8 cellular contexts compared by ENCODE assay signal in genomic region chr4:18020671-18021469, GRCh38. TPM values are rescaled to one million over a fixed set of nuclear protein-coding genes. Genes with fewer than 3 reads are reported as not detected.
DNase-seq lines count a peak whose midpoint lies in the region; ATAC-seq, FAIRE-seq and TF ChIP-seq lines count a peak whose summit lies in the region.

No MANE protein-coding gene starts in this region.

- peak overlapping the region; percentile 94 for H2AFZ ChIP-seq in fibroblast of lung (ENCODE audit: low read length)

- peaks cover 48% of the 10 kb centered on the region for H3K79me2 ChIP-seq in fibroblast of lung (ENCODE audit: control insufficient read depth, insufficient read depth, low read length)

- peak overlapping the region; percentile 90 for H3K9ac ChIP-seq in fibroblast of lung (ENCODE audit: insufficient read depth, low read length)
- H3K9ac ChIP-seq in subcutaneous abdominal adipose tissue (ENCODE audit: low read length in 5 of 5), result peak overlapping the region in 4 of 5 donors; percentile 65 to 90 (median 80)

- H3K27ac ChIP-seq in fibroblast of lung (ENCODE audit: insufficient read depth, low read length), result peak overlapping the region; percentile 91
- peak overlapping the region; percentile 84 for H3K27ac ChIP-seq in subcutaneous abdominal adipose tissue (ENCODE audit: low read depth, low read length)

- peaks cover 23% of the 10 kb centered on the region for H3K27me3 Mint-ChIP-seq in activated T-helper 17 cell treated with anti-CD3 and anti-CD28 coated beads, Interleukin-2, amount 50 U/mL, for 72 hours

- H3K36me3 ChIP-seq in fibroblast of lung (ENCODE audit: control insufficient read depth, insufficient read depth, low read length), result no peaks in the 10 kb centered on the region
- no peaks in the 10 kb centered on the region for H3K36me3 ChIP-seq in subcutaneous abdominal adipose tissue (ENCODE audit: control insufficient read depth in 5 of 5, insufficient read depth in 5 of 5, low read length in 5 of 5)

- H3K4me2 ChIP-seq in fibroblast of lung (ENCODE audit: extremely low read depth, insufficient read depth, low read length), result peak overlapping the region; percentile 86

- TF ChIP-seq CTCF in D721Med (IDR thresholded peaks at IDR 0.05; ENCODE audit: insufficient read depth, missing control alignments) (no peak), fibroblast of lung (conservative IDR thresholded peaks at IDR 0.05 in 1 of 2, IDR thresholded peaks at IDR 0.05 in 1 of 2; ENCODE audit: low read depth in 1 of 2, low read length in 2 of 2) (no peak)

- peak overlapping the region; percentile 89 for H3K4me3 Mint-ChIP-seq in activated T-helper 17 cell treated with anti-CD3 and anti-CD28 coated beads, Interleukin-2, amount 50 U/mL, for 72 hours

- H3K27ac Mint-ChIP-seq in activated T-helper 17 cell treated with anti-CD3 and anti-CD28 coated beads, Interleukin-2, amount 50 U/mL, for 72 hours, result peak overlapping the region; percentile 90

- peak overlapping the region; percentile 59 to 98 (median 90) for H3K4me3 ChIP-seq in fibroblast of lung (replicated peaks in 1 of 4; ENCODE audit: control extremely low read depth in 1 of 4, insufficient read depth in 1 of 4, low read depth in 3 of 4, low read length in 4 of 4)
- H3K4me3 ChIP-seq in subcutaneous abdominal adipose tissue (ENCODE audit: low read depth in 1 of 5, low read length in 5 of 5), result peak overlapping the region; percentile 79 to 91 (median 83)

- FAIRE-seq in D721Med (lab: Jason Lieb, UNC), result peak; percentile 60

- H3K9me3 Mint-ChIP-seq in activated T-helper 17 cell treated with anti-CD3 and anti-CD28 coated beads, Interleukin-2, amount 50 U/mL, for 72 hours, result no peaks in the 10 kb centered on the region

- H4K20me1 ChIP-seq in fibroblast of lung (ENCODE audit: control insufficient read depth, extremely low read depth, insufficient read depth, low read length), result no peaks in the 10 kb centered on the region

- H3K9me3 ChIP-seq in fibroblast of lung (ENCODE audit: control insufficient read depth, insufficient read depth, low read depth, low read length), result no peaks in the 10 kb centered on the region
- H3K9me3 ChIP-seq in subcutaneous abdominal adipose tissue (ENCODE audit: control insufficient read depth in 5 of 5, low read length in 5 of 5), result no peaks in the 10 kb centered on the region

- H3K4me1 Mint-ChIP-seq in activated T-helper 17 cell treated with anti-CD3 and anti-CD28 coated beads, Interleukin-2, amount 50 U/mL, for 72 hours, result peaks cover 10% of the 10 kb centered on the region

- peak; percentile 21 for ATAC-seq in GM21529 (IDR thresholded peaks at IDR 0.05; ENCODE audit: unreplicated experiment)
- peak; percentile 5 for ATAC-seq in activated T-helper 17 cell treated with anti-CD3 and anti-CD28 coated beads, Interleukin-2, amount 50 U/mL, for 72 hours (replicated peaks)

- peaks cover 7% of the 10 kb centered on the region for H3K36me3 Mint-ChIP-seq in activated T-helper 17 cell treated with anti-CD3 and anti-CD28 coated beads, Interleukin-2, amount 50 U/mL, for 72 hours (ENCODE audit: low read depth)

- DNase-seq in D721Med (ENCODE audit: insufficient read length, low spot score) (no peak), HuH-7.5 (ENCODE audit: low spot score) (peak; percentile 54), OCI-M1 (lab: John Stamatoyannopoulos, UW) (peak; percentile 86), fibroblast of lung (ENCODE audit: low read depth in 2 of 2) (peak; percentile 87 to 88), myocyte (ENCODE audit: low read depth) (peak; percentile 84)

- H3K4me1 ChIP-seq in fibroblast of lung (ENCODE audit: control insufficient read depth, extremely low read depth, insufficient read depth, low read length), result no peaks in the 10 kb centered on the region
- H3K4me1 ChIP-seq in subcutaneous abdominal adipose tissue (ENCODE audit: control insufficient read depth in 5 of 5, insufficient read depth in 5 of 5, low read length in 5 of 5), result peaks cover 0 to 18% (median 17%) of the 10 kb centered on the region in 5 donors

- no peaks in the 10 kb centered on the region for H3K27me3 ChIP-seq in fibroblast of lung (ENCODE audit: control insufficient read depth, insufficient read depth, low read length)
- H3K27me3 ChIP-seq in subcutaneous abdominal adipose tissue (ENCODE audit: control insufficient read depth in 5 of 5, insufficient read depth in 4 of 5, low read length in 5 of 5), result no peaks in the 10 kb centered on the region

RNA-seq across cellular contexts. Expression of gene LCORL, which starts 0.7 kb away (rescaled TPM):
- 1 to 10 TPM; 6.4 to 6.6 TPM for total RNA-seq in activated T-helper 17 cell treated with anti-CD3 and anti-CD28 coated beads, Interleukin-2, amount 50 U/mL, for 72 hours
- total RNA-seq in fibroblast of lung (11.0 and 13.5 TPM in 2 replicates), myocyte (24.0 and 26.5 TPM in 2 replicates)
- polyA plus RNA-seq in fibroblast of lung, result 6.3 and 8.5 TPM in 2 replicates
- polyA plus RNA-seq in fibroblast of lung (2012), result 7.2 and 8.1 TPM in 2 replicates
- 10.3 and 12.6 TPM in 2 replicates for polyA minus RNA-seq in fibroblast of lung (ENCODE audit: low replicate concordance)
- 2.1 TPM for polyA plus RNA-seq in myocyte (2012)
